Comparison of ENCODE assay signal across 1 cellular context in the genomic region with DNA sequence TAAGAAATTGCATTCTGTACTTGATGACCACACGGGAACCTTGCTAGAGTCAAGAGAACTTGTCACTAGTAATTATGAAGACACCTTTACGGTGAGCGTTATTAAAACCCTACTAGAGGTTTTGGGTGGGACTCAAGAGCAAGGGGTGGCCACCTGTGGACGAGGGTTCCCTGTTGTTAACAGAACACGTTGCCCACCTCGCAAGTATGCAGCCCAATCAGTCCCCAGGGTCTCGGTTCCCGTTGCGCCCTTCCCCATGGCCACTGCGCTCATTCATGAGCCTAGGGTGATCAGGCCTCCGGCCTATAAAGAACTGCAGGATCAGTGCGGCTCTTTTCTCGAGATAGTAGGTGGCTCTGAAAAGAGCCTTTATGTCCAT.
TF ChIP-seq lines count a peak whose summit lies in the region.

No MANE protein-coding gene starts in this region.

TF ChIP-seq in endothelial cell of umbilical vein, 7 proteins besides CTCF, POLR2A, EP300 and RAD21:
- TF ChIP-seq JUN (IDR thresholded peaks at IDR 0.05; ENCODE audit: borderline replicate concordance, insufficient read depth, insufficient read length, low read depth) (no peak), EZH2 (IDR thresholded peaks at IDR 0.05; ENCODE audit: borderline replicate concordance, low read depth, low read length, severe bottlenecking) (no peak), MYC (IDR thresholded peaks at IDR 0.05; ENCODE audit: low read depth, low read length) (no peak), POLR2AphosphoS5 (IDR thresholded peaks at IDR 0.05; ENCODE audit: insufficient read depth, low read depth, low read length) (no peak), GATA2 (IDR thresholded peaks at IDR 0.05; ENCODE audit: insufficient read depth, insufficient read length, low read depth, low read length) (no peak), FOS (IDR thresholded peaks at IDR 0.05; ENCODE audit: borderline replicate concordance, insufficient read depth, low read length) (no peak)
- TF ChIP-seq, protein P1, sequence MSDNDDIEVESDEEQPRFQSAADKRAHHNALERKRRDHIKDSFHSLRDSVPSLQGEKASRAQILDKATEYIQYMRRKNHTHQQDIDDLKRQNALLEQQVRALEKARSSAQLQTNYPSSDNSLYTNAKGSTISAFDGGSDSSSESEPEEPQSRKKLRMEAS (IDR thresholded peaks at IDR 0.05; ENCODE audit: insufficient read depth, insufficient read length) = no peak
